8 cellular contexts compared by ENCODE assay signal in the genomic region with DNA sequence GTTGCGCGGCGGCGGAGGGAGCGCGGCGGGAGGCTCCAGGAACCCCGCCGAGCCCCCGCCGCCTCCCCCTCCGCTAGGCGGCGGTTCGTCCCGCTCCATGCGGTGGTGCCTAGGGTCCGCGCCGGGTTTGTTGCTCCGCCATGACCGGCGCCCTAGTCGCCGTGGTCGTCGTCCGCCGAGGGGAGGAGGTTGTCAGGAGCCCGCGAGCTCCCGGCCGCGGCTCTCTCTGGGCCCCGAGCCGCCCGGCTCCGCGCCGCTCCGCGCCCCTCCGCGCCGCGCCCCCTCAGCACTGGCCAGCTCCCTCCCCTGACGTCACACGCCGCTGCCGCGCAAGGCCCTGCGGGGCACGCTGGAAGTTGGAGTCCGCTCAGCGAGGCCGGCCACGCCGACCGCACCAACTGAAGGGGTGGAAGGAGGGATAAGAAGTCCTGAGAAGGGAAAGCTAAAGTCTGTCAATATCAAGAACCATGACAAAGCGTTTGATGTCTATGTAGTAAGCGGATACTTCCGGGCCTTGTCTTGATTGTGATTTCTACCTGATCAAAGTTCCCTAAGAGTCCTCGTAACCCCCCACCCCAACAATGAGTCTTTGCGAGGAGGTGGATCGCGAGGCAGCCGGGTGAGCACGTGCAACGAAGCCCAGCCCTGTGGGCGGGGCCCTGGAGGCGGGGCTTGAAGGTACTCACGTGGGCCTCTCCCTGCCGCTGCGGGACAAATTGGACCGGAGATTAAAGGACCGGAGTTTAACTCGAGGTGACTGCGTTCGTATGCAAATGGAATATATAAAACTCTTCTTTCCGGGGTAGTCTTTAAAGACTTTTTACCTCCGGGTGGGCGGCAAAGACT. TPM values are rescaled to one million over a fixed set of nuclear protein-coding genes. Genes with fewer than 3 reads are reported as not detected.
DNase-seq lines count a peak whose midpoint lies in the region; ATAC-seq, FAIRE-seq and TF ChIP-seq lines count a peak whose summit lies in the region.

A gene (minus strand): TSS at position 291 of the 846 bp plus-strand sequence.

- no peak for FAIRE-seq in pancreas (lab: Jason Lieb, UNC)

- H3K36me3 Mint-ChIP-seq in activated naive CD8-positive, alpha-beta T cell treated with anti-CD3 and anti-CD28 coated beads for 36 hours: no peaks in the 10 kb centered on the region

- H3K4me3 ChIP-seq in GM12865 (ENCODE audit: low read depth, low read length) (peak within 1 kb of the TSS; percentile 91), pancreas (peak within 1 kb of the TSS; percentile 93 to 99 (median 96)), tibial artery (peak within 1 kb of the TSS; percentile 90 to 92)

- H3K27ac Mint-ChIP-seq in activated naive CD8-positive, alpha-beta T cell treated with anti-CD3 and anti-CD28 coated beads for 36 hours: peak within 1 kb of the TSS; percentile 86

- peak; percentile 37 for TF ChIP-seq CTCF in GM12865 (IDR thresholded peaks at IDR 0.05; ENCODE audit: insufficient read depth, low read depth, low read length, missing control alignments)
- no peak for TF ChIP-seq CTCF in pancreas (IDR thresholded peaks at IDR 0.05)
- TF ChIP-seq CTCF in tibial artery (IDR thresholded peaks at IDR 0.05): peak in 1 of 2 experiments; percentile 20

- WGBS in pancreas, 2 donors: 0 to 1% methylated on average over 70 to 82 of the region's 82 CpGs

- peak within 1 kb of the TSS; percentile 86 for H3K4me3 Mint-ChIP-seq in activated naive CD8-positive, alpha-beta T cell treated with anti-CD3 and anti-CD28 coated beads for 36 hours

- H3K27me3 ChIP-seq in pancreas (no peaks in the 10 kb centered on the region), tibial artery (peaks cover 0 to 56% of the 10 kb centered on the region in 2 donors)

- intact Hi-C loops in Right ventricle myocardium inferior (cut with DNase I): no loop called here
- intact Hi-C loops in pancreas (cut with DNase I): loop anchor here in 1 of 3 donors (10.0 kb wide), 1 partner anchor 604 kb away; no protein-coding TSS in a partner anchor
- intact Hi-C loops in tibial artery (cut with DNase I; ENCODE audit: low total_unique reads): loop anchor here (5.0 kb wide), 2 partner anchors 354 to 601 kb away; a partner anchor contains a TSS

- H3K4me1 ChIP-seq in pancreas: peaks cover 0 to 13% (median 5%) of the 10 kb centered on the region in 3 donors
- H3K4me1 ChIP-seq in tibial artery: peaks cover 0 to 30% (median 21%) of the 10 kb centered on the region in 4 donors

- H3K27ac ChIP-seq in pancreas (peak within 1 kb of the TSS; percentile 74 to 84 (median 80)), tibial artery (peak within 1 kb of the TSS; percentile 23 to 42)

- H3K9me3 ChIP-seq in pancreas (no peaks in the 10 kb centered on the region), tibial artery (no peaks in the 10 kb centered on the region)

- H3K27me3 Mint-ChIP-seq in activated naive CD8-positive, alpha-beta T cell treated with anti-CD3 and anti-CD28 coated beads for 36 hours: peaks cover 88% of the 10 kb centered on the region

- H3K36me3 ChIP-seq in pancreas (no peaks in the 10 kb centered on the region), tibial artery (no peaks in the 10 kb centered on the region)

- ATAC-seq in HG02610 (IDR thresholded peaks at IDR 0.05; ENCODE audit: unreplicated experiment) (peak; percentile 88), Right ventricle myocardium inferior (peak; percentile 96), pancreas (peak; percentile 88 to 95 (median 90))

- DNase-seq in GM12865 (ENCODE audit: low read depth): peak; percentile 97
- DNase-seq in NCI-H1092 (lab: John Stamatoyannopoulos, UW): peak; percentile 95
- DNase-seq in SKM-1 (lab: John Stamatoyannopoulos, UW; ENCODE audit: unreplicated experiment): peak; percentile 96
- DNase-seq in activated naive CD8-positive, alpha-beta T cell treated with anti-CD3 and anti-CD28 coated beads for 36 hours: peak; percentile 95
- peak; percentile 98 for DNase-seq in Right ventricle myocardium inferior (ENCODE audit: missing footprints)
- peak; percentile 96 to 98 (median 98) for DNase-seq in pancreas
- DNase-seq in tibial artery: peak; percentile 95 to 97

- no peaks in the 10 kb centered on the region for H3K9me3 Mint-ChIP-seq in activated naive CD8-positive, alpha-beta T cell treated with anti-CD3 and anti-CD28 coated beads for 36 hours

- peaks cover 33% of the 10 kb centered on the region for H3K4me1 Mint-ChIP-seq in activated naive CD8-positive, alpha-beta T cell treated with anti-CD3 and anti-CD28 coated beads for 36 hours

RNA-seq across cellular contexts. Expression of the gene that starts here (rescaled TPM):
- 1 to 10 TPM; 1.2 to 1.3 TPM for total RNA-seq in activated naive CD8-positive, alpha-beta T cell treated with anti-CD3 and anti-CD28 coated beads for 36 hours
- total RNA-seq in Right ventricle myocardium inferior (1.2 TPM), pancreas (1 to 10 TPM; 2.1 to 3.9 (median 2.5) TPM)
- 1 to 10 TPM; 3.0 to 3.1 TPM for polyA plus RNA-seq in pancreas

Comparison
In these comparisons a context has a peak if more than half of its experiments do, and no peak if none do; other contexts are left out.
1. Peak in every context shown above with its lines: DNase-seq, ATAC-seq, H3K4me3 ChIP-seq and H3K27ac ChIP-seq.